In the genomic region with DNA sequence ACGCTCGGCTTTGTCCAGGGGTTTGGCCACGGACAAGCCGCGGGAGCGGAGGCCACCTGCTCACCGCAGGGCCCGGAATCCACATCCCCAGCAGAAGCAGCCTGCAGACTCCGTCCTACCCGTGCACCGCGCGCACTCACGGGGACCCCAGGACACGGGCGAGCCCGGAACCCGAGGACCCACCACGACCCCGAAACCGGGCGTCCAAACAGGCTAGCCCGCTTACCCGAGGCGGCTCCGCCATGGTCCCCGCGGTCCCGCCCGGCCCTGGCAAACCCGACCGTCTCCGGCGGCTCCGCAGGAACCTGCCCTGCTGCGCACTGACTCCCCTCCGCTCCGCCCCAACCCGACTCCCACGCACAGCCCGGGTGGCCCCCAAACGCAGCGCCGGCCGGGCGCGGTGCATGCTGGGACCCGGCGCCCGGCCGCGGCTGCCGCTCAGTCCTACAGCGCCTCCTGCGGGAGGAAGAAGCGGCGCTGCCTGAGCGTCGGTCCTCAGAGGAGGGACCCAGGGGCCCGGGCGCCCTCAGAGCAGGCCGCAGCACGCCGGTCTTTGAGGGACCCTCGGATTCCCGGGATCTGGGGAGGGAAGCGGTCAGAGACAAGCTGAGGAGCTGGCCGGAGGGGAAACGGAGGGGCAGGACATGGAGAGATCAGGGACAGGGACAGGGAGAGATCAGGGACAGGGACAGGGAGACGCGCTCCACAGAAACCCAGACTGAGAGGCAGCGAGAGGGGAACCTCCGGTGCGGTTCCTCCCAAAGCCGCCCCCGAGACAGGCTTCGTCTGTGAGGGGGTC, we compare ENCODE assay signal across 8 cellular contexts. TPM values are rescaled to one million over a fixed set of nuclear protein-coding genes. Genes with fewer than 3 reads are reported as not detected.
DNase-seq lines count a peak whose midpoint lies in the region; FAIRE-seq and TF ChIP-seq lines count a peak whose summit lies in the region.

A gene with protein sequence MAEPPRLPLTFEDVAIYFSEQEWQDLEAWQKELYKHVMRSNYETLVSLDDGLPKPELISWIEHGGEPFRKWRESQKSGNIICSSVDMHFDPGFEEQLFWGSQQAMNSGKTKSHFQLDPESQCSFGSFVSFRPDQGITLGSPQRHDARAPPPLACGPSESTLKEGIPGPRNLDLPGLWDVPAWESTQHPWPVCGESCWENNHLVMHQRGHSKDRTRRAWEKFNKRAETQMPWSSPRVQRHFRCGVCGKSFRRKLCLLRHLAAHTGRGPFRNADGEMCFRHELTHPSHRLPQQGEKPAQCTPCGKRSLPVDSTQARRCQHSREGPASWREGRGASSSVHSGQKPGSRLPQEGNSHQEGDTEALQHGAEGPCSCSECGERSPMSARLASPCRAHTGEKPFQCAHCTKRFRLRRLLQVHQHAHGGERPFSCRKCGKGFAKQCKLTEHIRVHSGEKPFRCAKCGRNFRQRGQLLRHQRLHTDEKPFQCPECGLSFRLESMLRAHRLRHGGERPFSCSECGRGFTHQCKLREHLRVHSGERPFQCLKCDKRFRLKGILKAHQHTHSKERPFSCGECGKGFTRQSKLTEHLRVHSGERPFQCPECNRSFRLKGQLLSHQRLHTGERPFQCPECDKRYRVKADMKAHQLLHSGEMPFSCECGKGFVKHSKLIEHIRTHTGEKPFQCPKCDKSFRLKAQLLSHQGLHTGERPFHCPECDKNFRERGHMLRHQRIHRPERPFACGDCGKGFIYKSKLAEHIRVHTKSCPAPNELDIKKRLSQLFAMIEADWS (minus strand): TSS at position 322 of the 799 bp plus-strand sequence. CDS start 78 bp downstream, at position 244.

- peak; percentile 95 to 98 for TF ChIP-seq CTCF in suprapubic skin (IDR thresholded peaks at IDR 0.05)

- peaks cover 15% of the 10 kb centered on the region for H3K4me1 ChIP-seq in suprapubic skin

- TF ChIP-seq POLR2A in suprapubic skin (IDR thresholded peaks at IDR 0.05): peak; percentile 33 to 69

- H3K27ac ChIP-seq in suprapubic skin: peak within 1 kb of the TSS; percentile 95

- no peak for TF ChIP-seq EP300 in suprapubic skin (IDR thresholded peaks at IDR 0.05)

- 1% methylated on average over 66 of the region's 77 CpGs for WGBS in suprapubic skin

- H3K4me3 ChIP-seq in MG63 (peak within 1 kb of the TSS; percentile 86), suprapubic skin (peak within 1 kb of the TSS; percentile 73)

- H3K36me3 ChIP-seq in MG63 (no peaks in the 10 kb centered on the region; the same call in 1 of the 2 replicates), suprapubic skin (no peaks in the 10 kb centered on the region)

- H3K9me3 ChIP-seq in MG63 (no peaks in the 10 kb centered on the region), suprapubic skin (no peaks in the 10 kb centered on the region)

- DNase-seq in GM04503 (ENCODE audit: low read depth) (peak; percentile 42), HCEC 1CT (peak; percentile 90), MG63 (peak; percentile 86), SIG-M5 (lab: John Stamatoyannopoulos, UW) (peak; percentile 53), frontal cortex (ENCODE audit: low spot score in 2 of 2) (peak; percentile 90 to 92), nucleus accumbens (lab: John Stamatoyannopoulos, UW) (peak in 55 of 56 donors; percentile 28 to 91 (median 81)), suprapubic skin (ENCODE audit: low spot score in 2 of 2) (peak; percentile 89 to 90)
- peak; percentile 93 for DNase-seq in activated gamma-delta T cell treated with anti-CD3 and anti-CD28 coated beads, Interleukin-2, amount 50 U/mL, for 16 hours (ENCODE audit: low read depth)

- FAIRE-seq in frontal cortex (lab: Jason Lieb, UNC): no peak

- H3K27me3 ChIP-seq in MG63 (no peaks in the 10 kb centered on the region), suprapubic skin (no peaks in the 10 kb centered on the region)

RNA-seq across cellular contexts. Expression of the gene that starts here (rescaled TPM):
- total RNA-seq in MG63 (2014; rRNA removed; shearing (Covaris generic); ENCODE audit: low replicate concordance): 3.6 and 4.5 TPM in 2 replicates
- total RNA-seq in frontal cortex: 18.3 TPM
- 10 to 100 TPM in 2 of 4 donors, 1 to 10 TPM in 2; 6.8 to 11.8 (median 10.3) TPM for total RNA-seq in suprapubic skin

Comparison
In these comparisons a context has a peak if more than half of its experiments do, and no peak if none do; other contexts are left out.
1. Peak in every context shown above with its lines: DNase-seq, H3K4me3 ChIP-seq and H3K27ac ChIP-seq.
2. DNase-seq: peak in every context shown above with its lines; median percentile 93 in activated gamma-delta T cell treated with anti-CD3 and anti-CD28 coated beads, Interleukin-2, amount 50 U/mL, for 16 hours; 91 in frontal cortex; 90 in HCEC 1CT; 90 in suprapubic skin; 86 in MG63; 81 in nucleus accumbens; 53 in SIG-M5; 42 in GM04503.